Comparison of ENCODE assay signal across 17 cellular contexts in genomic region chr17:15258113-15258512, GRCh38. TPM values are rescaled to one million over a fixed set of nuclear protein-coding genes. Genes with fewer than 3 reads are reported as not detected.
DNase-seq lines count a peak whose midpoint lies in the region; ATAC-seq and TF ChIP-seq lines count a peak whose summit lies in the region.
"Had no signal": no experiment of that assay in that cellular context is flagged by ENCODE, and none has a peak within 500 bp of the region (broad histone marks: within the 10 kb centered on the region; RNA-seq: fewer than 3 reads in every experiment).

No MANE protein-coding gene starts in this region.

- H3K27ac ChIP-seq in PC-3 (ENCODE audit: low read length) = peak overlapping the region; percentile 83
- H3K27ac ChIP-seq in tibial nerve = peak overlapping the region; percentile 92 to 100 (median 97)
- H3K27ac ChIP-seq: KMS-11 had no signal

- H3K4me1 Mint-ChIP-seq in endothelial cell (ENCODE audit: unreplicated experiment) = peaks cover 52% of the 10 kb centered on the region
- peaks cover 52% of the 10 kb centered on the region for H3K4me1 Mint-ChIP-seq in osteocyte (ENCODE audit: unreplicated experiment)

- H3K36me3 ChIP-seq in PC-3 (ENCODE audit: low read depth, low read length) = peaks cover 43% of the 10 kb centered on the region
- peaks cover 0 to 72% (median 5%) of the 10 kb centered on the region in 3 donors for H3K36me3 ChIP-seq in tibial nerve

- no peak for ATAC-seq in PC-3
- ATAC-seq in HG03460 (IDR thresholded peaks at IDR 0.05; ENCODE audit: unreplicated experiment) = no peak
- no peak for ATAC-seq in HG03097 (IDR thresholded peaks at IDR 0.05; ENCODE audit: low FRiP score, unreplicated experiment)

- H3K4me3 ChIP-seq in PC-3 (ENCODE audit: low read length) (peak overlapping the region; percentile 90), tibial nerve (peak overlapping the region; percentile 15 to 76 (median 68))
- H3K4me3 ChIP-seq: GM12878 had no signal

- TF ChIP-seq POLR2A in tibial nerve (IDR thresholded peaks at IDR 0.05) = no peak

- peak overlapping the region; percentile 96 for H3K4me3 Mint-ChIP-seq in endothelial cell (ENCODE audit: unreplicated experiment)
- peak overlapping the region; percentile 99 for H3K4me3 Mint-ChIP-seq in osteocyte (ENCODE audit: unreplicated experiment)
- H3K4me3 Mint-ChIP-seq: activated B cell treated with CpG ODN at 0.5 μM for 24 hours; activated CD8-positive, alpha-beta T cell treated with anti-CD3 and anti-CD28 coated beads, Interleukin-2, amount 10 ng/mL, durations not matched to agents 7 days and 5 days; activated naive CD8-positive, alpha-beta T cell treated with anti-CD3 and anti-CD28 coated beads for 36 hours; B cell; effector memory CD8-positive, alpha-beta T cell; T-helper 2 cell treated with Interferon-gamma antibody and Interleukin-4, amounts not matched to agents 5 μg/mL and 100 μg/mL, for 36 hours had no signal

- peaks cover 45% of the 10 kb centered on the region for H3K36me3 Mint-ChIP-seq in endothelial cell (ENCODE audit: low read depth, unreplicated experiment)
- peaks cover 46% of the 10 kb centered on the region for H3K36me3 Mint-ChIP-seq in osteocyte (ENCODE audit: unreplicated experiment)
- H3K36me3 Mint-ChIP-seq: activated naive CD8-positive, alpha-beta T cell treated with anti-CD3 and anti-CD28 coated beads for 36 hours had no signal

- intact Hi-C loops in PC-3 (cut with micrococcal nuclease) = no loop called here

- 52 to 63% methylated on average over 4 of the region's 4 CpGs for WGBS in tibial nerve, 2 donors

- peak overlapping the region; percentile 97 for H3K4me2 ChIP-seq in PC-3 (ENCODE audit: low read length)
- H3K4me2 ChIP-seq: KMS-11 had no signal

- no TSS peak for BruUV-seq in PC-3 (replicated peaks; lab: Mats Ljungman, UMichigan)

- H3F3A ChIP-seq in PC-3 (ENCODE audit: low read length, unreplicated experiment) = peaks cover 9% of the 10 kb centered on the region

- DNase-seq in PC-3 = no peak
- no peak for DNase-seq in endothelial cell (ENCODE audit: low spot score)
- no peak for DNase-seq in osteocyte (ENCODE audit: extremely low spot score, unreplicated experiment)
- no peak for DNase-seq in tibial nerve (ENCODE audit: low spot score in 2 of 2)
- no peak for DNase-seq in midbrain (lab: John Stamatoyannopoulos, UW)
- DNase-seq: activated B cell treated with CpG ODN at 0.5 μM for 24 hours, NCI-H2107, NCI-H526 treated with DMSO at 0.1 percent for 48 hours had no signal

- H3K27me3 ChIP-seq in PC-3 (ENCODE audit: low read length) (no peaks in the 10 kb centered on the region), tibial nerve (no peaks in the 10 kb centered on the region)

- H3K79me2 ChIP-seq in PC-3 (ENCODE audit: low read length) = peaks cover 71% of the 10 kb centered on the region

- H3K9me3 Mint-ChIP-seq in endothelial cell (ENCODE audit: unreplicated experiment) (no peaks in the 10 kb centered on the region), osteocyte (ENCODE audit: unreplicated experiment) (no peaks in the 10 kb centered on the region)
- H3K9me3 Mint-ChIP-seq: activated B cell treated with CpG ODN at 0.5 μM for 24 hours; activated naive CD8-positive, alpha-beta T cell treated with anti-CD3 and anti-CD28 coated beads for 36 hours; effector memory CD8-positive, alpha-beta T cell; T-helper 2 cell treated with Interferon-gamma antibody and Interleukin-4, amounts not matched to agents 5 μg/mL and 100 μg/mL, for 36 hours had no signal

- H2AFZ ChIP-seq in PC-3 (ENCODE audit: low read length) = no peak overlapping the region

- H3K9me2 ChIP-seq in PC-3 (replicated peaks; ENCODE audit: low read length) = no peaks in the 10 kb centered on the region

- peaks cover 14% of the 10 kb centered on the region for H4K20me1 ChIP-seq in PC-3 (ENCODE audit: low read length)

- peak overlapping the region; percentile 59 for H3K9ac ChIP-seq in PC-3 (ENCODE audit: low read length)
- H3K9ac ChIP-seq: KMS-11 had no signal

- H3K9me3 ChIP-seq in PC-3 (ENCODE audit: low read length) (no peaks in the 10 kb centered on the region), tibial nerve (no peaks in the 10 kb centered on the region)

- TF ChIP-seq EP300 in tibial nerve (IDR thresholded peaks at IDR 0.05) = no peak

- POLR2A ChIA-PET in PC-3 (lab: Charles Lee; ENCODE audit: unreplicated experiment) = no interaction called here

- CTCF ChIA-PET in PC-3 (lab: Charles Lee) = interaction anchor here (0.6 to 2.7 kb wide), 3 partner anchors 10 to 245 kb away, joined by 3 to 15 read pairs (median 6); no protein-coding TSS in a partner anchor

- H3K4me1 ChIP-seq in PC-3 (ENCODE audit: insufficient read depth, low read length) = peaks cover 46% of the 10 kb centered on the region
- H3K4me1 ChIP-seq in tibial nerve = peaks cover 0 to 71% (median 55%) of the 10 kb centered on the region in 4 donors

- no peak overlapping the region for H3K27ac Mint-ChIP-seq in endothelial cell (ENCODE audit: unreplicated experiment)
- H3K27ac Mint-ChIP-seq in osteocyte (ENCODE audit: unreplicated experiment) = peak overlapping the region; percentile 62
- H3K27ac Mint-ChIP-seq: activated B cell treated with CpG ODN at 0.5 μM for 24 hours; activated CD8-positive, alpha-beta T cell treated with anti-CD3 and anti-CD28 coated beads, Interleukin-2, amount 10 ng/mL, durations not matched to agents 7 days and 5 days; activated naive CD8-positive, alpha-beta T cell treated with anti-CD3 and anti-CD28 coated beads for 36 hours; B cell; effector memory CD8-positive, alpha-beta T cell; T-helper 2 cell treated with Interferon-gamma antibody and Interleukin-4, amounts not matched to agents 5 μg/mL and 100 μg/mL, for 36 hours had no signal

- TF ChIP-seq CTCF in PC-3 (conservative IDR thresholded peaks at IDR 0.05; ENCODE audit: low read depth, low read length) (no peak), endothelial cell (IDR thresholded peaks at IDR 0.05; ENCODE audit: unreplicated experiment) (no peak), osteocyte (IDR thresholded peaks at IDR 0.05) (no peak), tibial nerve (IDR thresholded peaks at IDR 0.05) (no peak)

- peaks cover 13% of the 10 kb centered on the region for H3K27me3 Mint-ChIP-seq in endothelial cell (ENCODE audit: unreplicated experiment)
- H3K27me3 Mint-ChIP-seq in osteocyte (ENCODE audit: unreplicated experiment) = no peaks in the 10 kb centered on the region

RNA-seq across cellular contexts. Expression of gene PMP22, which starts 7.0 kb away (rescaled TPM):
- total RNA-seq in PC-3 (2014; rRNA removed) (51.0 and 51.1 TPM in 2 replicates), endothelial cell (ENCODE audit: unreplicated experiment) (314 TPM), osteocyte (188 and 204 TPM in 2 replicates), tibial nerve (1,000 to 10,000 TPM in 3 of 4 donors, 100 to 1,000 TPM in 1; 784 to 3,019 (median 2,270) TPM)
- total RNA-seq: activated B cell treated with CpG ODN at 0.5 μM for 24 hours; activated CD8-positive, alpha-beta T cell treated with anti-CD3 and anti-CD28 coated beads, Interleukin-2, amount 10 ng/mL, durations not matched to agents 7 days and 5 days had no signal
